26 cellular contexts compared by ENCODE assay signal in genomic region chr5:1779782-1780620, GRCh38.
"Had no signal": no experiment of that assay in that cellular context is flagged by ENCODE, and none has a peak within 500 bp of the region (broad histone marks: within the 10 kb centered on the region; RNA-seq: fewer than 3 reads in every experiment).

No MANE protein-coding gene starts in this region.

- H3K36me3 ChIP-seq: colonic mucosa, esophagus squamous epithelium, gastrocnemius medialis, prostate gland, vagina, WERI-Rb-1 had no signal

- H3K27ac Mint-ChIP-seq: activated naive CD4-positive, alpha-beta T cell treated with anti-CD3 and anti-CD28 coated beads, Interleukin-2, amount 50 U/mL, for 72 hours; stimulated activated effector memory CD8-positive, alpha-beta T cell treated with anti-CD3 and anti-CD28 coated beads, Interleukin-12 subunit alpha, Interleukin-12 subunit beta, amount 100 ng/mL, for 72 hours; T-cell had no signal

- DNase-seq: activated CD4-positive, CD25-positive, alpha-beta regulatory T cell treated with anti-CD3 and anti-CD28 coated beads, Interleukin-2, amount 50 U/mL, for 72 hours; activated CD8-positive, alpha-beta memory T cell treated with anti-CD3 and anti-CD28 coated beads for 24 hours; activated CD8-positive, alpha-beta memory T cell treated with anti-CD3 and anti-CD28 coated beads, Interleukin-2, amount 50 U/mL, for 4 hours; activated gamma-delta T cell; activated T-cell treated with anti-CD3 and anti-CD28 coated beads, Interleukin-2, amount 50 U/mL, for 48 hours; colonic mucosa; esophagus squamous epithelium; gastrocnemius medialis; hypothalamus; mesendoderm; mucosa of descending colon; stimulated activated CD4-positive, alpha-beta T cell treated with anti-CD3 and anti-CD28 coated beads, Interleukin-2, amount 100 ng/mL, for 24 hours; T-cell; testis; trophoblast cell; WERI-Rb-1 had no signal

- H3K4me3 ChIP-seq: colonic mucosa, dorsolateral prefrontal cortex, esophagus squamous epithelium, gastrocnemius medialis, mucosa of descending colon, prostate gland, skin epidermis, testis, vagina had no signal

- H3K27ac ChIP-seq: colonic mucosa, dorsolateral prefrontal cortex, esophagus squamous epithelium, gastrocnemius medialis, prostate gland, skin epidermis, testis, vagina, WERI-Rb-1 had no signal

- H3K36me3 Mint-ChIP-seq: activated naive CD4-positive, alpha-beta T cell treated with anti-CD3 and anti-CD28 coated beads, Interleukin-2, amount 50 U/mL, for 72 hours; stimulated activated effector memory CD8-positive, alpha-beta T cell treated with anti-CD3 and anti-CD28 coated beads, Interleukin-12 subunit alpha, Interleukin-12 subunit beta, amount 100 ng/mL, for 72 hours; T-cell had no signal

- H3K9me3 Mint-ChIP-seq: activated naive CD4-positive, alpha-beta T cell treated with anti-CD3 and anti-CD28 coated beads, Interleukin-2, amount 50 U/mL, for 72 hours; central memory CD8-positive, alpha-beta T cell; stimulated activated effector memory CD8-positive, alpha-beta T cell treated with anti-CD3 and anti-CD28 coated beads, Interleukin-12 subunit alpha, Interleukin-12 subunit beta, amount 100 ng/mL, for 72 hours; T-cell had no signal

- ATAC-seq: activated naive CD4-positive, alpha-beta T cell treated with anti-CD3 and anti-CD28 coated beads, Interleukin-2, amount 50 U/mL, for 72 hours; gastrocnemius medialis; mucosa of descending colon; stimulated activated effector memory CD8-positive, alpha-beta T cell treated with anti-CD3 and anti-CD28 coated beads, Interleukin-12 subunit alpha, Interleukin-12 subunit beta, amount 100 ng/mL, for 72 hours; T-cell had no signal

- H3K4me1 ChIP-seq: colonic mucosa, esophagus squamous epithelium, gastrocnemius medialis, prostate gland, testis, vagina had no signal

- H3K4me3 Mint-ChIP-seq: central memory CD8-positive, alpha-beta T cell; neural crest cell; stimulated activated effector memory CD8-positive, alpha-beta T cell treated with anti-CD3 and anti-CD28 coated beads, Interleukin-12 subunit alpha, Interleukin-12 subunit beta, amount 100 ng/mL, for 72 hours; T-cell had no signal

- FAIRE-seq: astrocyte, TTC549 had no signal

- H3K9me3 ChIP-seq: colonic mucosa, esophagus squamous epithelium, gastrocnemius medialis, mucosa of descending colon, prostate gland, testis, vagina had no signal

- H3K27me3 ChIP-seq: colonic mucosa, gastrocnemius medialis, testis, vagina had no signal
